In the genomic region with DNA sequence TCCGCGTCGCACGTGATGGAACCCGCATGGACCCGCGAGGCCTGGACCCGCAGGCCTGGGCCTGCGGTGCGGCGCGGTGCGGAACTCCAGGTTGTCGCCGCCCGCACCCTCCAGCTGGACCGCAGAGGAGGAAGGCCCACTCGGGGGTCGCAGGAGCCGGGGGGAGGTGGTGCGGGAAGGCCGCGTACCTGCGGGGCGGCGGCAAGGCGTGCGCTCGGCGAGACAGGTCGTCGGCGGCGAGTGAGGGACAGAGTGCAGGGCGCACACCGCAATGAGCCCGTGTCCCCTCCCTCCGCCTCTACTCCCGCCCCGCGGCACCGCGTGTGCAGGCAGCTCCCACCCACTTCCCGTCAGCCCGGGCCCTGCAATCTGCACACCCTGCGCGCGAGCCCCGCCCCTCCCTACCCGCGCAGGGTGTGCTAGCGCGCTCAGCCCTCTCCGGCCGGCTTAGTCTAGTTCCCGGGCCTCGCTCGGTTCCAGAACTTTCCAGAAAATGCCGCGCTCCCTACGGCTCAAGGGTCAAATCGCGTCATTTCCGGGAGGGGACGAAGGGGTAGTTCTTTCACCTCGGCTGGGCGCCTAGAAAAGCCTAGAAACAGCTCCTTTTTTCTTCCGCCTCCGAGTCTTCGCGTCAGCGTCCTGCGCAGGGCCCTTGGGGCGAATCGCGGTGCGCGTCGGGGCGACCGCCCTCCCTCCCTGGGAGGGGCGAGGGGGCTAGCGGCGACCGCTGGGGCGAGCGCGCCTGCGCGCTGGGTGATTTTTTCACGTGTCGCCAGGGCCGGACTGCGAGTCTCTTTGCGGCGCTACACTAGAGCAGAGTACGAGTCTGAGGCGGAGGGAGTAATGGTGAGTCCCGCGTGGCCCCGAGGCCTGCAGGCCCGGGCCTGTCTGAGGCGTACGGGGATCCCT, we compare ENCODE assay signal across 1 cellular context.
TF ChIP-seq lines count a peak whose summit lies in the region.

Gene HSPD1, minus strand, starts transcription at position 247 of the 909 bp plus-strand sequence. CDS start 992 bp downstream, outside the sequence.
Gene HSPE1, plus strand, starts transcription at position 786 of the 909 bp plus-strand sequence. Its CDS starts 58 bp downstream, at position 844.

TF ChIP-seq in A549, 52 proteins besides CTCF, POLR2A, EP300 and RAD21 (continued from another document):
- TF ChIP-seq POLR2AphosphoS2 (conservative IDR thresholded peaks at IDR 0.05; ENCODE audit: low read length): no peak
- no peak for TF ChIP-seq PBX3 (IDR thresholded peaks at IDR 0.05)
- TF ChIP-seq NR3C1 (IDR thresholded peaks at IDR 0.05): no peak
- TF ChIP-seq, protein P1, sequence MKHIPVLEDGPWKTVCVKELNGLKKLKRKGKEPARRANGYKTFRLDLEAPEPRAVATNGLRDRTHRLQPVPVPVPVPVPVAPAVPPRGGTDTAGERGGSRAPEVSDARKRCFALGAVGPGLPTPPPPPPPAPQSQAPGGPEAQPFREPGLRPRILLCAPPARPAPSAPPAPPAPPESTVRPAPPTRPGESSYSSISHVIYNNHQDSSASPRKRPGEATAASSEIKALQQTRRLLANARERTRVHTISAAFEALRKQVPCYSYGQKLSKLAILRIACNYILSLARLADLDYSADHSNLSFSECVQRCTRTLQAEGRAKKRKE (CRISPR knock-in tag; IDR thresholded peaks at IDR 0.05; ENCODE audit: low read depth): no peak
- no peak for TF ChIP-seq CBX8 (IDR thresholded peaks at IDR 0.05)
- peak; percentile 99 for TF ChIP-seq PHF8 (IDR thresholded peaks at IDR 0.05; ENCODE audit: borderline replicate concordance, low read depth)
- no peak for TF ChIP-seq SMC3 (IDR thresholded peaks at IDR 0.05)
- TF ChIP-seq HOXB5 (CRISPR knock-in tag; IDR thresholded peaks at IDR 0.05): no peak
- peak; percentile 13 for TF ChIP-seq MAFK (IDR thresholded peaks at IDR 0.05; ENCODE audit: partially characterized antibody)
- TF ChIP-seq EHF (CRISPR knock-in tag; IDR thresholded peaks at IDR 0.05): no peak
- no peak for TF ChIP-seq HDAC2 (IDR thresholded peaks at IDR 0.05)
- no peak for TF ChIP-seq FOXS1 (CRISPR knock-in tag; IDR thresholded peaks at IDR 0.05)
- no peak; the same call in 1 of the 2 replicates for TF ChIP-seq ZC3H11A (IDR thresholded peaks at IDR 0.05)
- TF ChIP-seq, protein P2, sequence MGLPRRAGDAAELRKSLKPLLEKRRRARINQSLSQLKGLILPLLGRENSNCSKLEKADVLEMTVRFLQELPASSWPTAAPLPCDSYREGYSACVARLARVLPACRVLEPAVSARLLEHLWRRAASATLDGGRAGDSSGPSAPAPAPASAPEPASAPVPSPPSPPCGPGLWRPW (IDR thresholded peaks at IDR 0.05): no peak
- no peak for TF ChIP-seq HOXB13 (CRISPR knock-in tag; IDR thresholded peaks at IDR 0.05; ENCODE audit: low read depth)
- TF ChIP-seq, protein P3, sequence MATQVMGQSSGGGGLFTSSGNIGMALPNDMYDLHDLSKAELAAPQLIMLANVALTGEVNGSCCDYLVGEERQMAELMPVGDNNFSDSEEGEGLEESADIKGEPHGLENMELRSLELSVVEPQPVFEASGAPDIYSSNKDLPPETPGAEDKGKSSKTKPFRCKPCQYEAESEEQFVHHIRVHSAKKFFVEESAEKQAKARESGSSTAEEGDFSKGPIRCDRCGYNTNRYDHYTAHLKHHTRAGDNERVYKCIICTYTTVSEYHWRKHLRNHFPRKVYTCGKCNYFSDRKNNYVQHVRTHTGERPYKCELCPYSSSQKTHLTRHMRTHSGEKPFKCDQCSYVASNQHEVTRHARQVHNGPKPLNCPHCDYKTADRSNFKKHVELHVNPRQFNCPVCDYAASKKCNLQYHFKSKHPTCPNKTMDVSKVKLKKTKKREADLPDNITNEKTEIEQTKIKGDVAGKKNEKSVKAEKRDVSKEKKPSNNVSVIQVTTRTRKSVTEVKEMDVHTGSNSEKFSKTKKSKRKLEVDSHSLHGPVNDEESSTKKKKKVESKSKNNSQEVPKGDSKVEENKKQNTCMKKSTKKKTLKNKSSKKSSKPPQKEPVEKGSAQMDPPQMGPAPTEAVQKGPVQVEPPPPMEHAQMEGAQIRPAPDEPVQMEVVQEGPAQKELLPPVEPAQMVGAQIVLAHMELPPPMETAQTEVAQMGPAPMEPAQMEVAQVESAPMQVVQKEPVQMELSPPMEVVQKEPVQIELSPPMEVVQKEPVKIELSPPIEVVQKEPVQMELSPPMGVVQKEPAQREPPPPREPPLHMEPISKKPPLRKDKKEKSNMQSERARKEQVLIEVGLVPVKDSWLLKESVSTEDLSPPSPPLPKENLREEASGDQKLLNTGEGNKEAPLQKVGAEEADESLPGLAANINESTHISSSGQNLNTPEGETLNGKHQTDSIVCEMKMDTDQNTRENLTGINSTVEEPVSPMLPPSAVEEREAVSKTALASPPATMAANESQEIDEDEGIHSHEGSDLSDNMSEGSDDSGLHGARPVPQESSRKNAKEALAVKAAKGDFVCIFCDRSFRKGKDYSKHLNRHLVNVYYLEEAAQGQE (IDR thresholded peaks at IDR 0.05): no peak; the same call in 1 of the 2 replicates
- TF ChIP-seq KDM1A (IDR thresholded peaks at IDR 0.05; ENCODE audit: low read depth): no peak
- TF ChIP-seq RCOR1 (IDR thresholded peaks at IDR 0.05; ENCODE audit: low read depth, low read length): no peak
- TF ChIP-seq RFX5 (IDR thresholded peaks at IDR 0.05): peak; percentile 67
- TF ChIP-seq, protein P4, sequence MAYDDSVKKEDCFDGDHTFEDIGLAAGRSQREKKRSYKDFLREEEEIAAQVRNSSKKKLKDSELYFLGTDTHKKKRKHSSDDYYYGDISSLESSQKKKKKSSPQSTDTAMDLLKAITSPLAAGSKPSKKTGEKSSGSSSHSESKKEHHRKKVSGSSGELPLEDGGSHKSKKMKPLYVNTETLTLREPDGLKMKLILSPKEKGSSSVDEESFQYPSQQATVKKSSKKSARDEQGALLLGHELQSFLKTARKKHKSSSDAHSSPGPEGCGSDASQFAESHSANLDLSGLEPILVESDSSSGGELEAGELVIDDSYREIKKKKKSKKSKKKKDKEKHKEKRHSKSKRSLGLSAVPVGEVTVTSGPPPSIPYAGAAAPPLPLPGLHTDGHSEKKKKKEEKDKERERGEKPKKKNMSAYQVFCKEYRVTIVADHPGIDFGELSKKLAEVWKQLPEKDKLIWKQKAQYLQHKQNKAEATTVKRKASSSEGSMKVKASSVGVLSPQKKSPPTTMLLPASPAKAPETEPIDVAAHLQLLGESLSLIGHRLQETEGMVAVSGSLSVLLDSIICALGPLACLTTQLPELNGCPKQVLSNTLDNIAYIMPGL (CRISPR knock-in tag; IDR thresholded peaks at IDR 0.05; ENCODE audit: borderline replicate concordance): peak; percentile 44; the same call in 1 of the 2 replicates
- peak; percentile 77 to 99 for TF ChIP-seq JUN (IDR thresholded peaks at IDR 0.05)
- TF ChIP-seq, protein P5, sequence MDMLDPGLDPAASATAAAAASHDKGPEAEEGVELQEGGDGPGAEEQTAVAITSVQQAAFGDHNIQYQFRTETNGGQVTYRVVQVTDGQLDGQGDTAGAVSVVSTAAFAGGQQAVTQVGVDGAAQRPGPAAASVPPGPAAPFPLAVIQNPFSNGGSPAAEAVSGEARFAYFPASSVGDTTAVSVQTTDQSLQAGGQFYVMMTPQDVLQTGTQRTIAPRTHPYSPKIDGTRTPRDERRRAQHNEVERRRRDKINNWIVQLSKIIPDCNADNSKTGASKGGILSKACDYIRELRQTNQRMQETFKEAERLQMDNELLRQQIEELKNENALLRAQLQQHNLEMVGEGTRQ (IDR thresholded peaks at IDR 0.05): 0 out of 2 replicates have a peak, but pooled peaks have one; percentile 36
- peak; percentile 18 for TF ChIP-seq CHD2 (IDR thresholded peaks at IDR 0.05; ENCODE audit: low read length, partially characterized antibody)
- no peak for TF ChIP-seq FOSB (CRISPR knock-in tag; IDR thresholded peaks at IDR 0.05)
- peak; percentile 96 for TF ChIP-seq MYC (IDR thresholded peaks at IDR 0.05; ENCODE audit: borderline replicate concordance, low read length)
- no peak for TF ChIP-seq BHLHE40 (IDR thresholded peaks at IDR 0.05; ENCODE audit: low read depth, low read length)
- TF ChIP-seq TFCP2L1 (CRISPR knock-in tag; IDR thresholded peaks at IDR 0.05): no peak
- no peak for TF ChIP-seq ZNF302 (CRISPR knock-in tag; IDR thresholded peaks at IDR 0.05)
- TF ChIP-seq GATA3 (IDR thresholded peaks at IDR 0.05; ENCODE audit: borderline replicate concordance): peak; percentile 97
- no peak for TF ChIP-seq NPAS2 (CRISPR knock-in tag; IDR thresholded peaks at IDR 0.05; ENCODE audit: borderline replicate concordance)
- TF ChIP-seq, protein P6, sequence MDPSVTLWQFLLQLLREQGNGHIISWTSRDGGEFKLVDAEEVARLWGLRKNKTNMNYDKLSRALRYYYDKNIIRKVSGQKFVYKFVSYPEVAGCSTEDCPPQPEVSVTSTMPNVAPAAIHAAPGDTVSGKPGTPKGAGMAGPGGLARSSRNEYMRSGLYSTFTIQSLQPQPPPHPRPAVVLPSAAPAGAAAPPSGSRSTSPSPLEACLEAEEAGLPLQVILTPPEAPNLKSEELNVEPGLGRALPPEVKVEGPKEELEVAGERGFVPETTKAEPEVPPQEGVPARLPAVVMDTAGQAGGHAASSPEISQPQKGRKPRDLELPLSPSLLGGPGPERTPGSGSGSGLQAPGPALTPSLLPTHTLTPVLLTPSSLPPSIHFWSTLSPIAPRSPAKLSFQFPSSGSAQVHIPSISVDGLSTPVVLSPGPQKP (IDR thresholded peaks at IDR 0.05; ENCODE audit: low read depth, low read length): no peak
- TF ChIP-seq ESRRA (IDR thresholded peaks at IDR 0.05; ENCODE audit: borderline replicate concordance, low read length): no peak
- peak; percentile 87 for TF ChIP-seq E2F6 (IDR thresholded peaks at IDR 0.05; ENCODE audit: borderline replicate concordance, low read depth)
- TF ChIP-seq HOXA7 (CRISPR knock-in tag; IDR thresholded peaks at IDR 0.05): no peak
- no peak for TF ChIP-seq RARB (CRISPR knock-in tag; IDR thresholded peaks at IDR 0.05)
